ENCODE assay signal across 19 cellular contexts in genomic region chr5:96262105-96262504, GRCh38.
DNase-seq lines count a peak whose midpoint lies in the region; ATAC-seq and TF ChIP-seq lines count a peak whose summit lies in the region.
"Had no signal": no experiment of that assay in that cellular context is flagged by ENCODE, and none has a peak within 500 bp of the region (broad histone marks: within the 10 kb centered on the region; RNA-seq: fewer than 3 reads in every experiment).

No MANE protein-coding gene starts in this region.

- no peak for ATAC-seq in Right ventricle myocardium inferior
- ATAC-seq in left ventricle myocardium superior = no peak
- ATAC-seq in WTC11 = peak; percentile 74
- no peak for ATAC-seq in HG02610 (IDR thresholded peaks at IDR 0.05; ENCODE audit: unreplicated experiment)
- ATAC-seq: A549; CD8-positive, alpha-beta T cell had no signal

- peak; percentile 3 for DNase-seq in Right ventricle myocardium inferior (ENCODE audit: missing footprints)
- no peak for DNase-seq in left ventricle myocardium superior
- no peak for DNase-seq in WTC11 (ENCODE audit: low spot score)
- DNase-seq in neural progenitor cell (ENCODE audit: low spot score) = no peak
- DNase-seq in dorsolateral prefrontal cortex = no peak
- no peak for DNase-seq in GM20000 (ENCODE audit: low spot score)
- DNase-seq: AML-193; Caco-2; Calu3; CD4-positive, alpha-beta T cell; CD8-positive, alpha-beta T cell; DMS79 treated with DMSO at 0.1 percent for 48 hours; GF-D8 had no signal

- H3K36me3 ChIP-seq in neural progenitor cell = no peaks in the 10 kb centered on the region
- H3K36me3 ChIP-seq: BLaER1 treated with 17β-estradiol and CSF1 and Interleukin-3, amounts not matched to agents 10 nM and 100 nM had no signal

- H3K79me2 ChIP-seq in neural progenitor cell (ENCODE audit: low read depth) = no peaks in the 10 kb centered on the region

- intact Hi-C loops in Right ventricle myocardium inferior (cut with DNase I) (no loop called here), left ventricle myocardium superior (cut with micrococcal nuclease) (no loop called here), dorsolateral prefrontal cortex (cut with DNase I) (no loop called here)

- H3K36me3 Mint-ChIP-seq in WTC11 (peaks cover 4% of the 10 kb centered on the region; the same call in 1 of the 2 replicates), neural progenitor cell (no peaks in the 10 kb centered on the region)
- H3K36me3 Mint-ChIP-seq: CD8-positive, alpha-beta T cell had no signal

- POLR2A ChIA-PET in WTC11 (lab: Charles Lee) = no interaction called here

- H3F3A ChIP-seq in neural progenitor cell (ENCODE audit: low read depth) = no peaks in the 10 kb centered on the region

- H2AFZ ChIP-seq in neural progenitor cell (replicated peaks) = peak overlapping the region; percentile 2

- H3K27ac Mint-ChIP-seq in WTC11 (no peak overlapping the region), neural progenitor cell (no peak overlapping the region)
- H3K27ac Mint-ChIP-seq: B cell; CD4-positive, alpha-beta T cell; CD8-positive, alpha-beta T cell had no signal

- H3K9me3 Mint-ChIP-seq in WTC11 = peaks cover 9% of the 10 kb centered on the region
- peaks cover 8% of the 10 kb centered on the region for H3K9me3 Mint-ChIP-seq in neural progenitor cell

- no peak for TF ChIP-seq CTCF in WTC11 (IDR thresholded peaks at IDR 0.05)
- no peak for TF ChIP-seq CTCF in neural progenitor cell (IDR thresholded peaks at IDR 0.05)
- no peak for TF ChIP-seq CTCF in dorsolateral prefrontal cortex (IDR thresholded peaks at IDR 0.05 in 54 of 56, conservative IDR thresholded peaks at IDR 0.05 in 2 of 56; ENCODE audit: low read depth in 1 of 56, partially characterized antibody in 56 of 56)
- TF ChIP-seq CTCF in GM20000 (IDR thresholded peaks at IDR 0.05; ENCODE audit: extremely low read depth, missing control alignments) = no peak

- CTCF ChIA-PET in WTC11 (lab: Charles Lee) = interaction anchor here (0.6 kb wide), 1 partner anchor 480 kb away, joined by 3 read pairs; no protein-coding TSS in a partner anchor

- H3K9me3 ChIP-seq in neural progenitor cell (ENCODE audit: low read depth) = no peaks in the 10 kb centered on the region

- no peaks in the 10 kb centered on the region for H3K27me3 Mint-ChIP-seq in WTC11 (ENCODE audit: low read depth)
- H3K27me3 Mint-ChIP-seq in neural progenitor cell (ENCODE audit: insufficient read depth, low read depth) = no peaks in the 10 kb centered on the region

- H3K4me2 ChIP-seq in neural progenitor cell = no peak overlapping the region
- H3K4me2 ChIP-seq: A549; BLaER1 treated with 17β-estradiol and CSF1 and Interleukin-3, amounts not matched to agents 10 nM and 100 nM had no signal

- no peaks in the 10 kb centered on the region for H4K20me1 ChIP-seq in neural progenitor cell (ENCODE audit: low read depth)
- H4K20me1 ChIP-seq: BLaER1 treated with 17β-estradiol and CSF1 and Interleukin-3, amounts not matched to agents 10 nM and 100 nM had no signal

- no peak overlapping the region for H3K4me3 Mint-ChIP-seq in WTC11
- no peak overlapping the region for H3K4me3 Mint-ChIP-seq in neural progenitor cell
- H3K4me3 Mint-ChIP-seq: B cell; CD4-positive, alpha-beta T cell; CD8-positive, alpha-beta T cell had no signal

- H3K27ac ChIP-seq in neural progenitor cell (no peak overlapping the region), dorsolateral prefrontal cortex (no peak overlapping the region)
- H3K27ac ChIP-seq: 22Rv1; BLaER1 treated with 17β-estradiol and CSF1 and Interleukin-3, amounts not matched to agents 10 nM and 100 nM; C4-2B had no signal

- H3K4me1 Mint-ChIP-seq in WTC11 (0 out of 2 replicates have a peak, but pooled peaks cover 3% of the 10 kb centered on the region), neural progenitor cell (peaks cover 3% of the 10 kb centered on the region)

- peaks cover 8% of the 10 kb centered on the region for H3K4me1 ChIP-seq in neural progenitor cell

- H3K4me3 ChIP-seq in neural progenitor cell = no peak overlapping the region
- H3K4me3 ChIP-seq in dorsolateral prefrontal cortex = no peak overlapping the region
- H3K4me3 ChIP-seq: A549; BLaER1 treated with 17β-estradiol and CSF1 and Interleukin-3, amounts not matched to agents 10 nM and 100 nM had no signal

- H3K9ac ChIP-seq in neural progenitor cell = no peak overlapping the region
- H3K9ac ChIP-seq: BLaER1 treated with 17β-estradiol and CSF1 and Interleukin-3, amounts not matched to agents 10 nM and 100 nM had no signal

- H3K27me3 ChIP-seq in neural progenitor cell = no peaks in the 10 kb centered on the region
- H3K27me3 ChIP-seq in dorsolateral prefrontal cortex = no peaks in the 10 kb centered on the region
- H3K27me3 ChIP-seq: BLaER1 treated with 17β-estradiol and CSF1 and Interleukin-3, amounts not matched to agents 10 nM and 100 nM had no signal

TF ChIP-seq in WTC11, 78 proteins besides CTCF, POLR2A, EP300 and RAD21:
- TF ChIP-seq ZNF263 (CRISPR knock-in tag; IDR thresholded peaks at IDR 0.05; ENCODE audit: low read depth) = no peak
TF ChIP-seq in WTC11: peak in this region for 0.
